ENCODE assay signal across 10 cellular contexts in the genomic region with DNA sequence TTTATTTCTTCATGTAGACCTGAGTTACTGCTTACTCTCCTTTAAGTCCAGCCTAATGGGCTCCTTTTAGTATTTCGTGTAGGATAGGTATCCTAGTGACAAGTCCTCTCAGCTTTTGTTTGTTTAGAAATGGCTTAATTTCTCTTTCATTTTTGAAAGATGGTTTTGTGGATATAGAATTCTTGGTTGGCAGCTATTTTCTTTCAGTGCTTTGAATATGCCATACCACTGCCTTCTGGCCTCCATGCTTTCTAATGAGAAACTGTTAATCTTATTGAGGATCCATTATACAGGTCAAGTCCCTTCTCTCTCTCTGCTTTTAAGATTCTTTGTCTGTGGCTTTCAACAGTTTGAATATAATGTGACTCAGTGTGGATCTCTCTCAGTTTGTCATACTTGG.
"Had no signal": no experiment of that assay in that cellular context is flagged by ENCODE, and none has a peak within 500 bp of the region (broad histone marks: within the 10 kb centered on the region; RNA-seq: fewer than 3 reads in every experiment).

No MANE protein-coding gene starts in this region.

- H2AFZ ChIP-seq: GM23338 had no signal

- H3K4me3 ChIP-seq: GM23338, K562 had no signal

- ATAC-seq: GM23338, K562 had no signal

- DNase-seq: H9, HCEC 1CT, HFFc6, IMR-90, KG1 had no signal

- H3K4me2 ChIP-seq: GM23338 had no signal

- FAIRE-seq: H1, H54, HTR-8/SVneo, K562 had no signal
